11 cellular contexts compared by ENCODE assay signal in the genomic region with DNA sequence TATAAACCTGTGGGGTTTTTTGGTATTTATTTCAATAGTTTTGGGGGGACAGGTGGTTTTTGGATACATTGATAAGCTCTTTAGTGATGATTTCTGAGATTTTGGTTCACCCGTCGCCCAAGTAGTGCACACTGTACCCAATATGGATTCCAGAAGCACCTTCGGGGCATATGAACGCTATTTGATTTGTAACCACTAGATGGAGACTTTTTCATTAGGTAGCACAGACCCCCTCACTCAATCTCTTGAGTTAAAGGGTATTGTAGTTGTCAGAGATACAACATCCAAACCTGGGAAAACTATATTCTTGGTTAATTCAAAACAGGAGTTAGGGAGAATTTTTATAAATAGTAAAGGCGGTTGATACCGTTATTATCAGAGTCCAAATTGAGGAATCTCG.
DNase-seq lines count a peak whose midpoint lies in the region; ATAC-seq, FAIRE-seq and TF ChIP-seq lines count a peak whose summit lies in the region.
"Had no signal": no experiment of that assay in that cellular context is flagged by ENCODE, and none has a peak within 500 bp of the region (broad histone marks: within the 10 kb centered on the region; RNA-seq: fewer than 3 reads in every experiment).

No MANE protein-coding gene starts in this region.

- H3K27me3 ChIP-seq in heart left ventricle (no peaks in the 10 kb centered on the region), H1 (replicated peaks in 1 of 4; ENCODE audit: control insufficient read depth in 3 of 4, extremely low read depth in 1 of 4, insufficient read depth in 3 of 4, low read length in 3 of 4) (no peaks in the 10 kb centered on the region)

- no peak overlapping the region for H3K4me3 ChIP-seq in heart left ventricle
- no peak overlapping the region for H3K4me3 ChIP-seq in H1 (ENCODE audit: extremely low read depth in 1 of 4, insufficient read depth in 2 of 4, low read depth in 3 of 4, low read length in 4 of 4)
- H3K4me3 ChIP-seq in mucosa of descending colon, result no peak overlapping the region
- H3K4me3 ChIP-seq: lower lobe of right lung had no signal

- TF ChIP-seq CTCF in heart left ventricle (IDR thresholded peaks at IDR 0.05) (peak in 9 of 12 donors; percentile 18 to 50 (median 29)), H1 (IDR thresholded peaks at IDR 0.05; ENCODE audit: control extremely low read depth in 1 of 3, insufficient read depth in 1 of 3, low read depth in 1 of 3, low read length in 3 of 3) (peak in 2 of 3 experiments; percentile 17 to 46; a peak in 1 of 4 replicates), mucosa of descending colon (IDR thresholded peaks at IDR 0.05) (no peak)

- H4K91ac ChIP-seq in H1 (replicated peaks; ENCODE audit: insufficient read length, low read length), result no peak overlapping the region

- H3K36me3 ChIP-seq in heart left ventricle (no peaks in the 10 kb centered on the region), H1 (ENCODE audit: control insufficient read depth in 2 of 4, insufficient read depth in 4 of 4, low read length in 3 of 4) (no peaks in the 10 kb centered on the region), mucosa of descending colon (ENCODE audit: low read depth) (no peaks in the 10 kb centered on the region)
- H3K36me3 ChIP-seq: lower lobe of right lung had no signal

- no peak overlapping the region for H2BK20ac ChIP-seq in H1 (ENCODE audit: low read length)

- H4K20me1 ChIP-seq in H1 (replicated peaks in 1 of 2; ENCODE audit: control insufficient read depth in 1 of 2, insufficient read depth in 2 of 2, low read length in 2 of 2), result no peaks in the 10 kb centered on the region

- no peak overlapping the region for H2BK5ac ChIP-seq in H1 (ENCODE audit: low read depth, low read length)

- no peak overlapping the region for H2AFZ ChIP-seq in H1 (ENCODE audit: low read length)

- no peaks in the 10 kb centered on the region for H3K23me2 ChIP-seq in H1 (ENCODE audit: low read depth, low read length)

- no peak overlapping the region for H3K4ac ChIP-seq in H1 (replicated peaks; ENCODE audit: insufficient read length, low read depth, low read length)

- TF ChIP-seq POLR2A in heart left ventricle (IDR thresholded peaks at IDR 0.05) (no peak), H1 (IDR thresholded peaks at IDR 0.05; ENCODE audit: control extremely low read depth in 1 of 2, low read depth in 2 of 2, low read length in 2 of 2) (no peak)

- no peak overlapping the region for H4K5ac ChIP-seq in H1 (ENCODE audit: insufficient read length, low read depth, low read length)

- H3K27ac ChIP-seq in heart left ventricle, result no peak overlapping the region
- H3K27ac ChIP-seq in H1 (ENCODE audit: low read depth, low read length), result no peak overlapping the region
- H3K27ac ChIP-seq: lower lobe of right lung had no signal

- no peak overlapping the region for H2BK12ac ChIP-seq in H1 (ENCODE audit: low read depth, low read length)

- no peaks in the 10 kb centered on the region for H3K79me2 ChIP-seq in H1 (ENCODE audit: control insufficient read depth in 1 of 2, insufficient read depth in 2 of 2, low read length in 2 of 2)

- peak; percentile 67 to 76 for TF ChIP-seq RAD21 in H1 (IDR thresholded peaks at IDR 0.05 in 1 of 2, conservative IDR thresholded peaks at IDR 0.05 in 1 of 2; ENCODE audit: low read depth in 2 of 2, low read length in 2 of 2)

- peak in 1 of 4 donors; percentile 59 for ATAC-seq in heart left ventricle
- no peak for ATAC-seq in Right ventricle myocardium superior (ENCODE audit: poor library complexity)
- no peak for ATAC-seq in mucosa of descending colon
- no peak for ATAC-seq in HG03095 (IDR thresholded peaks at IDR 0.05; ENCODE audit: unreplicated experiment)
- ATAC-seq: lower lobe of right lung had no signal

- POLR2A ChIA-PET in H1 (lab: Charles Lee; ENCODE audit: partially characterized antibody), result no interaction called here

- H3K4me2 ChIP-seq in H1 (ENCODE audit: insufficient read depth in 1 of 2, low read depth in 2 of 2, low read length in 2 of 2), result no peak overlapping the region

- H3K23ac ChIP-seq in H1 (ENCODE audit: insufficient read length), result no peak overlapping the region

- FAIRE-seq in H1 (lab: Jason Lieb, UNC) (peak; percentile 66), urothelium cell line (lab: Jason Lieb, UNC) (no peak)

- H2AK5ac ChIP-seq in H1 (ENCODE audit: low read depth, low read length), result no peak overlapping the region

- no peak for TF ChIP-seq EP300 in H1 (IDR thresholded peaks at IDR 0.05; ENCODE audit: borderline replicate concordance in 1 of 2, low read depth in 2 of 2, low read length in 2 of 2)

- H4K8ac ChIP-seq in H1 (ENCODE audit: extremely low read depth, insufficient read depth, low read length), result no peak overlapping the region

- H3K18ac ChIP-seq in H1 (ENCODE audit: extremely low read depth, low read length), result no peak overlapping the region

- no peak overlapping the region for H3K9ac ChIP-seq in H1 (replicated peaks in 1 of 4; ENCODE audit: extremely low read depth in 1 of 4, low read depth in 3 of 4, low read length in 3 of 4)

- DNase-seq in heart left ventricle, result no peak
- DNase-seq in Right ventricle myocardium superior, result no peak
- DNase-seq in NCI-H69 (lab: John Stamatoyannopoulos, UW), result peak; percentile 56
- DNase-seq in H1 (ENCODE audit: low read depth in 1 of 2, low spot score in 2 of 2), result no peak
- peak; percentile 1 for DNase-seq in urothelium cell line (ENCODE audit: low spot score)
- DNase-seq in mucosa of descending colon, result no peak
- DNase-seq in stimulated activated CD4-positive, alpha-beta T cell treated with anti-CD3 and anti-CD28 coated beads, Interleukin-12 subunit alpha, Interleukin-12 subunit beta, amount 100 ng/mL, for 4 hours, result no peak
- DNase-seq: activated CD4-positive, alpha-beta memory T cell treated with anti-CD3 and anti-CD28 coated beads, Interleukin-2, amount 10 ng/mL, durations not matched to agents 7 days and 5 days; CD8-positive, alpha-beta memory T cell; lower lobe of right lung had no signal

- no peak overlapping the region for H3K56ac ChIP-seq in H1 (replicated peaks; ENCODE audit: insufficient read length, low read depth, low read length)

- H3K9me3 ChIP-seq in heart left ventricle (peaks cover 0 to 13% (median 0%) of the 10 kb centered on the region in 12 donors), H1 (ENCODE audit: insufficient read depth in 2 of 2, low read depth in 1 of 2, low read length in 1 of 2) (no peaks in the 10 kb centered on the region), mucosa of descending colon (no peaks in the 10 kb centered on the region)
- H3K9me3 ChIP-seq: lower lobe of right lung had no signal

- WGBS in heart left ventricle, 4 donors, result 11 to 18% (median 14%) methylated on average over 7 of the region's 7 CpGs
- WGBS in H1 (ENCODE audit: extremely low coverage in 1 of 2, insufficient coverage in 1 of 2, insufficient read length in 1 of 2, insufficient replicate concordance in 2 of 2, low coverage in 1 of 2, low lambda C conversion rate in 2 of 2, missing lambda C conversion rate in 1 of 2), 2 experiments, result 47% methylated on average over 7 of the region's 7 CpGs; no CpG with 5 or more reads in 1 of the 2 experiments

- no peaks in the 10 kb centered on the region for H3K4me1 ChIP-seq in heart left ventricle
- no peaks in the 10 kb centered on the region for H3K4me1 ChIP-seq in H1 (replicated peaks in 1 of 4; ENCODE audit: control insufficient read depth in 3 of 4, insufficient read depth in 4 of 4, low read length in 3 of 4)
- no peaks in the 10 kb centered on the region for H3K4me1 ChIP-seq in mucosa of descending colon (ENCODE audit: low read depth)
- H3K4me1 ChIP-seq: lower lobe of right lung had no signal

- intact Hi-C loops in heart left ventricle (cut with DNase I) (loop anchor here in 1 of 10 donors (5.0 kb wide), 1 partner anchor 1755 kb away; no protein-coding TSS in a partner anchor), Right ventricle myocardium superior (cut with DNase I) (no loop called here), mucosa of descending colon (cut with DNase I, micrococcal nuclease) (no loop called here)

- H2BK15ac ChIP-seq in H1 (ENCODE audit: low read length), result no peak overlapping the region

- no peak overlapping the region for H2BK120ac ChIP-seq in H1 (replicated peaks; ENCODE audit: low read depth, low read length)

- no peaks in the 10 kb centered on the region for H3K79me1 ChIP-seq in H1 (ENCODE audit: low read depth, low read length)

- no peak overlapping the region for H3K14ac ChIP-seq in H1 (ENCODE audit: insufficient read length)

- CTCF ChIA-PET in H1 (lab: Charles Lee; ENCODE audit: partially characterized antibody), result interaction anchor here (1.2 to 1.9 kb wide), 3 partner anchors 148 to 224 kb away, joined by 3 to 4 read pairs (median 3); no protein-coding TSS in a partner anchor

TF ChIP-seq in H1, 55 proteins besides CTCF, POLR2A, EP300 and RAD21:
- no peak for TF ChIP-seq SUZ12 (IDR thresholded peaks at IDR 0.05; ENCODE audit: low read length)

Comparison
In these comparisons a context has a peak if more than half of its experiments do, and no peak if none do; other contexts are left out.
1. DNase-seq: peak in NCI-H69 (single experiment) and urothelium cell line (single experiment); none in heart left ventricle (0 of 5), Right ventricle myocardium superior (single experiment), H1 (0 of 2), mucosa of descending colon (0 of 3) and stimulated activated CD4-positive, alpha-beta T cell treated with anti-CD3 and anti-CD28 coated beads, Interleukin-12 subunit alpha, Interleukin-12 subunit beta, amount 100 ng/mL, for 4 hours (single experiment).